Comparison of ENCODE assay signal across 8 cellular contexts in the genomic region with DNA sequence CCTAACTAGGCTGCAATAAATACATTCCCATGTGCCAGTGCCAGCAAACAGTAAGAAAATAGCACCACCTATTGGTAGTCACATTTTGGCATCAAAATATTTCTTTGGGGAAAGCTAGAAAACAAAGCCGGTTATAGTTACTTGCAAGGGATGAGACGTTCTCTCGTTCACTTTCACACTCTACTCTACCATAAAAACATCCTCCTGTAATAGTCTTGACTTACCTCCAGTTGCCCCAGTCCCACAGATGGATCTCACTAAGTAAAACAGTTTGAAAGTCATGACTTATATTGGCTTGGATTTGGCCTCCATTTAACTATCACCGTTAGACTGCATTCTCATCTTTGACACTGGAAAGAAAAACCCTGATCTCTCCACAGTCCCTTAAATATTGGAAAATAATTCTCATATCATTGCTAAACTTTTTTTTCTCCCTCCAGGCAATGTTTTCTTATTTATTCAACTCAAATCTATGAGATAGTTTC. TPM values are rescaled to one million over a fixed set of nuclear protein-coding genes. Genes with fewer than 3 reads are reported as not detected.
DNase-seq lines count a peak whose midpoint lies in the region; ATAC-seq and TF ChIP-seq lines count a peak whose summit lies in the region.

No MANE protein-coding gene starts in this region.

- H3K27ac ChIP-seq in vagina = no peak overlapping the region

- POLR2A ChIA-PET in WTC11 (lab: Charles Lee) = interaction anchor here (0.6 kb wide), 1 partner anchor 1270 kb away, joined by 4 read pairs; no protein-coding TSS in a partner anchor

- H3K36me3 ChIP-seq in kidney epithelial cell (ENCODE audit: control insufficient read depth, insufficient read depth, low read length) (no peaks in the 10 kb centered on the region), vagina (no peaks in the 10 kb centered on the region)

- H3K4me1 Mint-ChIP-seq in WTC11 = peaks cover 15% of the 10 kb centered on the region

- H3K9me3 ChIP-seq in vagina = no peaks in the 10 kb centered on the region

- intact Hi-C loops in vagina (cut with DNase I) = no loop called here

- H3K27me3 ChIP-seq in kidney epithelial cell (ENCODE audit: control insufficient read depth, insufficient read depth, low read length) = no peaks in the 10 kb centered on the region
- H3K27me3 ChIP-seq in vagina = no peaks in the 10 kb centered on the region

- no peaks in the 10 kb centered on the region for H3K4me1 ChIP-seq in vagina

- TF ChIP-seq CTCF in AG10803 (conservative IDR thresholded peaks at IDR 0.05; ENCODE audit: low read length) = peak; percentile 78
- peak; percentile 66 for TF ChIP-seq CTCF in GM12873 (IDR thresholded peaks at IDR 0.05; ENCODE audit: insufficient read depth, low read depth, low read length, missing control alignments)
- TF ChIP-seq CTCF in WTC11 (IDR thresholded peaks at IDR 0.05) = peak; percentile 19; the same call in 1 of the 2 replicates
- peak; percentile 68 for TF ChIP-seq CTCF in kidney epithelial cell (IDR thresholded peaks at IDR 0.05; ENCODE audit: insufficient read depth, low read length, poor library complexity, severe bottlenecking)
- TF ChIP-seq CTCF in vagina (IDR thresholded peaks at IDR 0.05) = no peak

- DNase-seq in AG10803 (ENCODE audit: low read depth) (peak; percentile 36), LoVo (ENCODE audit: low spot score) (peak; percentile 32), WTC11 (ENCODE audit: low spot score) (no peak), kidney epithelial cell (ENCODE audit: low read depth) (no peak), occipital lobe (lab: John Stamatoyannopoulos, UW) (no peak), hepatic stellate cell (ENCODE audit: low spot score) (no peak), vagina (ENCODE audit: extremely low spot score in 2 of 2) (no peak)

- H3K4me3 Mint-ChIP-seq in WTC11 = no peak overlapping the region

- peak; percentile 51; the same call in 1 of the 2 replicates for ATAC-seq in WTC11

- no peak overlapping the region for H3K27ac Mint-ChIP-seq in WTC11

- no peaks in the 10 kb centered on the region for H3K27me3 Mint-ChIP-seq in WTC11 (ENCODE audit: low read depth)

- CTCF ChIA-PET in WTC11 (lab: Charles Lee) = interaction anchor here (0.6 to 4.2 kb wide), 23 partner anchors 9 to 819 kb away, joined by 3 to 39 read pairs (median 4); partner anchors contain the start of genes BMP3 and CFAP299

- H3K36me3 Mint-ChIP-seq in WTC11 = no peaks in the 10 kb centered on the region

- H3K9me3 Mint-ChIP-seq in WTC11 = no peaks in the 10 kb centered on the region

- H3K4me3 ChIP-seq in AG10803 (ENCODE audit: low read length) (no peak overlapping the region), kidney epithelial cell (ENCODE audit: low read depth, low read length) (no peak overlapping the region), vagina (no peak overlapping the region)

- no peak for TF ChIP-seq POLR2A in vagina (IDR thresholded peaks at IDR 0.05)

TF ChIP-seq in WTC11, 78 proteins besides CTCF, POLR2A, EP300 and RAD21:
- TF ChIP-seq FOXK1 (CRISPR knock-in tag; IDR thresholded peaks at IDR 0.05) (no peak), FOXP1 (CRISPR knock-in tag; IDR thresholded peaks at IDR 0.05; ENCODE audit: borderline replicate concordance) (no peak), CBFB (CRISPR knock-in tag; IDR thresholded peaks at IDR 0.05; ENCODE audit: low read depth) (no peak), EMX1 (CRISPR knock-in tag; IDR thresholded peaks at IDR 0.05) (no peak), ZBTB43 (CRISPR knock-in tag; IDR thresholded peaks at IDR 0.05) (no peak), TEAD1 (CRISPR knock-in tag; IDR thresholded peaks at IDR 0.05) (no peak)
TF ChIP-seq in WTC11: peak in this region for 0.

RNA-seq across cellular contexts. Expression of gene BMP3, which starts 9.7 kb away (rescaled TPM):
- total RNA-seq in WTC11 (2021) = 0.53 to 0.55 TPM (median 0.55 TPM) in 3 replicates
- total RNA-seq in kidney epithelial cell = 0.14 and 0.33 TPM in 2 replicates
- 6.2 TPM for total RNA-seq in occipital lobe
- 0.25 TPM for total RNA-seq in vagina

Comparison
In these comparisons a context has a peak if more than half of its experiments do, and no peak if none do; other contexts are left out.
1. DNase-seq: peak in AG10803 (single experiment) and LoVo (single experiment); none in WTC11 (single experiment), kidney epithelial cell (single experiment), occipital lobe (single experiment), hepatic stellate cell (single experiment) and vagina (0 of 2).
2. CTCF ChIP-seq: peak in AG10803 (single experiment), GM12873 (single experiment), WTC11 (single experiment) and kidney epithelial cell (single experiment); none in vagina (0 of 3).